ENCODE assay signal across 8 cellular contexts in the genomic region with DNA sequence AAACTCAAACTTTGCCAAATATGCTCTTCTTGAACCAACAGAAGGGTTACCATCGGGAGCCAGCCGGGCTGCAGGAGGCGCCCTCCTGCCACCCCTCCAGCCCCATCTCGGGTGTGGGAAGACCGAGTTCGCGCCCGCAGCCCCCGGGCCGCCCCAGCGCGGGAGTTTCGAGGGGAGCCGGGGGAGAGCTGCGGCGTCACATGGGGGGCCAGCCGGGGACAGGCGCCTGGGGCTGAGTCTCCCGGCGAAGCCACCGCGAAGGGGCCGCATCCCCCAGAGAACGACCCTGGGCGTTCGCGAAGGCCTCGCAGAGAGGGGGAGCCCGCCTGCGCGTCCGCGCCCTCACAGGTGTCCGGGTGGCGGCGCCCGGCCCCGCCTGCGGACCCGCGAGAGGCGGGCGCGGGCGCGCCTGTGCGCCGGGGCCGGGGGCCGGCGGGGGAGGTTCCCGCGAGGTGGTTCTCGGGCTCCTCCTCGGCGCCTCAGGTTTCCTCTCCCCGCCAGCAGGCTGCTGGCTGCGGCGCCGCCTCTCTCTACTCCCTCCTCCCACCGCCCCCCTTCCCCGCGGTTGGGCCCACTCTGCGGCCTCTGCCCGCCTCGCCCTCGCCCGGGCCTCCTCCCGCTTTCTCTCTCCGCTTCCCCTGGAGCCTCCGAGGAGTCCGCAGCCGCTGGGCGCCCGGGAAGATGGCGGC. TPM values are rescaled to one million over a fixed set of nuclear protein-coding genes. Genes with fewer than 3 reads are reported as not detected.
A peak's percentile ranks its signal among the peaks of the same experiment; 100 is the strongest.
DNase-seq lines count a peak whose midpoint lies in the region; ATAC-seq, FAIRE-seq and TF ChIP-seq lines count a peak whose summit lies in the region.

A gene with protein sequence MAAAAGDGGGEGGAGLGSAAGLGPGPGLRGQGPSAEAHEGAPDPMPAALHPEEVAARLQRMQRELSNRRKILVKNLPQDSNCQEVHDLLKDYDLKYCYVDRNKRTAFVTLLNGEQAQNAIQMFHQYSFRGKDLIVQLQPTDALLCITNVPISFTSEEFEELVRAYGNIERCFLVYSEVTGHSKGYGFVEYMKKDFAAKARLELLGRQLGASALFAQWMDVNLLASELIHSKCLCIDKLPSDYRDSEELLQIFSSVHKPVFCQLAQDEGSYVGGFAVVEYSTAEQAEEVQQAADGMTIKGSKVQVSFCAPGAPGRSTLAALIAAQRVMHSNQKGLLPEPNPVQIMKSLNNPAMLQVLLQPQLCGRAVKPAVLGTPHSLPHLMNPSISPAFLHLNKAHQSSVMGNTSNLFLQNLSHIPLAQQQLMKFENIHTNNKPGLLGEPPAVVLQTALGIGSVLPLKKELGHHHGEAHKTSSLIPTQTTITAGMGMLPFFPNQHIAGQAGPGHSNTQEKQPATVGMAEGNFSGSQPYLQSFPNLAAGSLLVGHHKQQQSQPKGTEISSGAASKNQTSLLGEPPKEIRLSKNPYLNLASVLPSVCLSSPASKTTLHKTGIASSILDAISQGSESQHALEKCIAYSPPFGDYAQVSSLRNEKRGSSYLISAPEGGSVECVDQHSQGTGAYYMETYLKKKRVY (plus strand): TSS at position 584 of the 689 bp plus-strand sequence. CDS start 98 bp downstream, at position 682.

- no peak within 1 kb of the TSS for H4K5ac ChIP-seq in IMR-90 (ENCODE audit: low read depth, low read length)

- no peak for TF ChIP-seq EP300 in A549 (IDR thresholded peaks at IDR 0.05)

- TF ChIP-seq CTCF in A549 (IDR thresholded peaks at IDR 0.05) (peak; percentile 65), IMR-90 (conservative IDR thresholded peaks at IDR 0.05; ENCODE audit: low read depth, low read length) (no peak; the same call in 1 of the 2 replicates), RWPE2 (IDR thresholded peaks at IDR 0.05; ENCODE audit: poor library complexity, severe bottlenecking) (peak; percentile 70)

- no peak within 1 kb of the TSS for H2BK15ac ChIP-seq in IMR-90 (ENCODE audit: low read depth, low read length)

- no peaks in the 10 kb centered on the region for H3K36me3 ChIP-seq in IMR-90 (ENCODE audit: control insufficient read depth, insufficient read depth, low read length)
- no peaks in the 10 kb centered on the region for H3K36me3 ChIP-seq in RWPE2 (ENCODE audit: low read depth)
- no peaks in the 10 kb centered on the region for H3K36me3 ChIP-seq in neuron (ENCODE audit: insufficient read depth, low read length)
- no peaks in the 10 kb centered on the region for H3K36me3 ChIP-seq in thymus (ENCODE audit: control insufficient read depth, insufficient read depth)

- H3K9me1 ChIP-seq in IMR-90 (ENCODE audit: insufficient read depth, low read length) = no peaks in the 10 kb centered on the region

- dilution Hi-C loops in IMR-90 (cut with HindIII; ENCODE audit: low sequenced_read_pairs, unreplicated experiment) = no loop called here

- H3K4me2 ChIP-seq in A549 (peak within 1 kb of the TSS; percentile 83), IMR-90 (ENCODE audit: low read depth, low read length) (peak within 1 kb of the TSS; percentile 73)

- H3K27ac ChIP-seq in A549 = peak within 1 kb of the TSS; percentile 93 to 99
- H3K27ac ChIP-seq in IMR-90 (ENCODE audit: insufficient read depth, low read length) = peak within 1 kb of the TSS; percentile 12; the same call in 1 of the 2 replicates
- peak within 1 kb of the TSS; percentile 63 for H3K27ac ChIP-seq in RWPE2 (ENCODE audit: poor library complexity, severe bottlenecking)
- peak within 1 kb of the TSS; percentile 68 for H3K27ac ChIP-seq in thymus (ENCODE audit: low read depth)

- ATAC-seq in A549 (peak; percentile 88), GM18511 (IDR thresholded peaks at IDR 0.05; ENCODE audit: unreplicated experiment) (peak; percentile 62), IMR-90 (ENCODE audit: low read depth) (peak; percentile 91), RWPE2 (ENCODE audit: low read depth) (peak; percentile 82)

- H3K79me1 ChIP-seq in IMR-90 (ENCODE audit: low read depth in 1 of 2, low read length in 2 of 2) = no peaks in the 10 kb centered on the region; a peak in 1 of 4 replicates

- in situ Hi-C loops in IMR-90 (cut with MboI; ENCODE audit: low sequenced_read_pairs) = no loop called here

- H3K4me1 ChIP-seq in A549 (peaks cover 4% of the 10 kb centered on the region; the same call in 1 of the 3 replicates), IMR-90 (ENCODE audit: control insufficient read depth, insufficient read depth, low read length) (no peaks in the 10 kb centered on the region), RWPE2 (ENCODE audit: insufficient read depth, poor library complexity, severe bottlenecking) (peaks cover 10% of the 10 kb centered on the region), neuron (ENCODE audit: insufficient read depth, low read length) (peaks cover 18% of the 10 kb centered on the region), thymus (ENCODE audit: control insufficient read depth, insufficient read depth, low read length) (peaks cover 7% of the 10 kb centered on the region)

- H3K4me3 ChIP-seq in A549 = peak within 1 kb of the TSS; percentile 62
- H3K4me3 ChIP-seq in IMR-90 (ENCODE audit: insufficient read depth, low read depth, low read length) = peak within 1 kb of the TSS; percentile 68
- H3K4me3 ChIP-seq in RWPE2 (ENCODE audit: severe bottlenecking) = peak within 1 kb of the TSS; percentile 85
- peak within 1 kb of the TSS; percentile 64 for H3K4me3 ChIP-seq in neuron (ENCODE audit: low read length)
- peak within 1 kb of the TSS; percentile 85 for H3K4me3 ChIP-seq in thymus (ENCODE audit: low read length)

- peak within 1 kb of the TSS; percentile 61 for H3K9ac ChIP-seq in IMR-90 (ENCODE audit: low read depth, low read length)

- TF ChIP-seq POLR2A in A549 (IDR thresholded peaks at IDR 0.05; ENCODE audit: low read length) (no peak; the same call in 1 of the 2 replicates), IMR-90 (IDR thresholded peaks at IDR 0.05; ENCODE audit: low read depth, low read length) (no peak)

- DNase-seq in A549 (ENCODE audit: low read depth in 1 of 2, low spot score in 1 of 2) = peak; percentile 46 to 71
- DNase-seq in IMR-90 = peak; percentile 49
- DNase-seq in RWPE2 (ENCODE audit: low spot score) = peak; percentile 76
- peak; percentile 4 to 46 (median 16) for DNase-seq in activated naive CD4-positive, alpha-beta T cell (lab: John Stamatoyannopoulos, UW)
- peak; percentile 42 for DNase-seq in foreskin melanocyte

- H3K9me3 ChIP-seq in A549 = no peaks in the 10 kb centered on the region
- H3K9me3 ChIP-seq in IMR-90 (ENCODE audit: control insufficient read depth, insufficient read depth, low read length) = no peaks in the 10 kb centered on the region
- no peaks in the 10 kb centered on the region for H3K9me3 ChIP-seq in RWPE2 (ENCODE audit: severe bottlenecking)
- no peaks in the 10 kb centered on the region for H3K9me3 ChIP-seq in neuron (ENCODE audit: low read length)
- H3K9me3 ChIP-seq in thymus (ENCODE audit: control insufficient read depth) = no peaks in the 10 kb centered on the region

- CTCF ChIA-PET in A549 (lab: Yijun Ruan, JAX) = interaction anchor here (0.6 to 2.0 kb wide), 8 partner anchors 10 to 280 kb away, joined by 3 to 7 read pairs (median 3); no protein-coding TSS in a partner anchor
- CTCF ChIA-PET in IMR-90 (lab: Yijun Ruan, JAX) = interaction anchor here (1.1 kb wide), 1 partner anchor 79 kb away, joined by 5 read pairs; no protein-coding TSS in a partner anchor

- 0% methylated on average over 2 of the region's 76 CpGs for WGBS in A549 (ENCODE audit: missing lambda C conversion rate)
- WGBS in IMR-90 (ENCODE audit: extremely low coverage in 2 of 2, insufficient read length in 1 of 2), 2 experiments = 0% methylated on average over 12 of the region's 76 CpGs; no CpG with 5 or more reads in 1 of the 2 experiments
- WGBS in thymus = under 1% methylated on average over 75 of the region's 76 CpGs

- peak within 1 kb of the TSS; percentile 87 for H2AFZ ChIP-seq in IMR-90 (replicated peaks; ENCODE audit: low read length, poor library complexity)
- H2AFZ ChIP-seq in neuron (ENCODE audit: low read depth, low read length) = peak within 1 kb of the TSS; percentile 75

- TF ChIP-seq RAD21 in A549 (conservative IDR thresholded peaks at IDR 0.05 in 1 of 2, IDR thresholded peaks at IDR 0.05 in 1 of 2) = peak; percentile 51 to 65
- no peak for TF ChIP-seq RAD21 in IMR-90 (IDR thresholded peaks at IDR 0.05; ENCODE audit: low read length)

- H3K14ac ChIP-seq in IMR-90 (replicated peaks; ENCODE audit: low read depth, low read length) = 0 out of 2 replicates have a peak within 1 kb of the TSS, but pooled peaks have one; percentile 68

- H4K8ac ChIP-seq in IMR-90 (ENCODE audit: low read depth in 2 of 2, low read length in 2 of 2) = no peak within 1 kb of the TSS; a peak in 2 of 4 replicates

- H3K4ac ChIP-seq in IMR-90 (ENCODE audit: low read depth, low read length) = no peak within 1 kb of the TSS; the same call in 1 of the 2 replicates

- H4K20me1 ChIP-seq in IMR-90 (ENCODE audit: insufficient read depth, low read length) = no peaks in the 10 kb centered on the region

- no peak within 1 kb of the TSS for H2BK120ac ChIP-seq in IMR-90 (ENCODE audit: low read depth, low read length)

- no peak for FAIRE-seq in A549 (lab: Jason Lieb, UNC)

- no peak within 1 kb of the TSS for H4K91ac ChIP-seq in IMR-90 (ENCODE audit: insufficient read depth, low read depth, low read length)

- H2BK5ac ChIP-seq in IMR-90 (ENCODE audit: low read depth, low read length, poor library complexity, severe bottlenecking) = no peak within 1 kb of the TSS

- H2BK20ac ChIP-seq in IMR-90 (ENCODE audit: low read depth, low read length) = no peak within 1 kb of the TSS

- H3K23ac ChIP-seq in IMR-90 (ENCODE audit: low read depth, low read length) = no peak within 1 kb of the TSS; the same call in 1 of the 2 replicates

- H2AK5ac ChIP-seq in IMR-90 (ENCODE audit: low read depth, low read length) = no peak within 1 kb of the TSS

- intact Hi-C loops in IMR-90 (cut with micrococcal nuclease) = loop anchor here (1.0 to 2.0 kb wide), 2 partner anchors 58 to 80 kb away; no protein-coding TSS in a partner anchor

- BruUV-seq in IMR-90 (replicated peaks; lab: Mats Ljungman, UMichigan) = no TSS peak

- H2AK9ac ChIP-seq in IMR-90 (replicated peaks; ENCODE audit: low read depth, low read length, poor library complexity) = peak within 1 kb of the TSS; percentile 80

- no peaks in the 10 kb centered on the region for H3K27me3 ChIP-seq in IMR-90 (ENCODE audit: control insufficient read depth, insufficient read depth, low read length)
- no peaks in the 10 kb centered on the region for H3K27me3 ChIP-seq in RWPE2 (ENCODE audit: insufficient read depth, poor library complexity, severe bottlenecking)
- no peaks in the 10 kb centered on the region for H3K27me3 ChIP-seq in neuron (ENCODE audit: insufficient read depth, low read length)
- no peaks in the 10 kb centered on the region for H3K27me3 ChIP-seq in thymus (ENCODE audit: control insufficient read depth, insufficient read depth)

- POLR2A ChIA-PET in A549 (lab: Yijun Ruan, JAX) (no interaction called here), IMR-90 (lab: Charles Lee; ENCODE audit: unreplicated experiment) (no interaction called here)

- no peak within 1 kb of the TSS for H3K56ac ChIP-seq in IMR-90 (ENCODE audit: extremely low read depth, insufficient read depth, low read length)

- H3K18ac ChIP-seq in IMR-90 (ENCODE audit: low read depth, low read length) = no peak within 1 kb of the TSS

RNA-seq across cellular contexts. Expression of the gene that starts here (rescaled TPM):
- 15.8 and 17.2 TPM in 2 replicates for polyA plus RNA-seq in A549 (2011; rRNA removed)
- polyA plus RNA-seq in A549 (2012; cell fraction: cytosol; rRNA removed) = 4.2 and 5.2 TPM in 2 replicates
- 2.8 and 4.9 TPM in 2 replicates for polyA plus RNA-seq in A549 (2012; cell fraction: nucleus; rRNA removed)
- polyA plus RNA-seq in A549 (2017; fragmentation: RNase III; extraction: RNeasy Plus Mini Kit Qiagen cat#74134 plus additional on column Dnase treatment) = 6.2 to 6.4 TPM (median 6.2 TPM) in 3 replicates
- polyA minus RNA-seq in A549 (2011; rRNA and poly(A)+ RNA removed) = 10.2 and 11.0 TPM in 2 replicates
- 6.1 and 6.7 TPM in 2 replicates for total RNA-seq in IMR-90 (2012; rRNA removed)
- 3.4 and 3.7 TPM in 2 replicates for polyA plus RNA-seq in IMR-90 (2012; rRNA removed)
- polyA plus RNA-seq in IMR-90 (2012; cell fraction: cytosol; rRNA removed) = 0.91 and 1.2 TPM in 2 replicates
- 0.79 and 8.1 TPM in 2 replicates for polyA plus RNA-seq in IMR-90 (2012; cell fraction: nucleus; rRNA removed; ENCODE audit: low replicate concordance)
- polyA plus RNA-seq in thymus = 6.3 TPM

Comparison
In these comparisons a context has a peak if more than half of its experiments do, and no peak if none do; other contexts are left out.
1. Peak in every context shown above with its lines: DNase-seq, ATAC-seq, H3K4me3 ChIP-seq and H3K27ac ChIP-seq.
2. DNase-seq: peak in every context shown above with its lines; median percentile 76 in RWPE2; 58 in A549; 49 in IMR-90; 42 in foreskin melanocyte; 16 in activated naive CD4-positive, alpha-beta T cell.
3. H3K27ac ChIP-seq: peak in every context shown above with its lines; median percentile 96 in A549; 68 in thymus; 63 in RWPE2; 12 in IMR-90.